15 cellular contexts compared by ENCODE assay signal in genomic region chr7:139727151-139727705, GRCh38. TPM values are rescaled to one million over a fixed set of nuclear protein-coding genes. Genes with fewer than 3 reads are reported as not detected.
A peak's percentile ranks its signal among the peaks of the same experiment; 100 is the strongest.
DNase-seq lines count a peak whose midpoint lies in the region; ATAC-seq, FAIRE-seq and TF ChIP-seq lines count a peak whose summit lies in the region.
"Had no signal": no experiment of that assay in that cellular context is flagged by ENCODE, and none has a peak within 500 bp of the region (broad histone marks: within the 10 kb centered on the region; RNA-seq: fewer than 3 reads in every experiment).

No MANE protein-coding gene starts in this region.

- in situ Hi-C loops in IMR-90 (cut with MboI; ENCODE audit: low sequenced_read_pairs) = no loop called here

- no peak overlapping the region for H4K5ac ChIP-seq in IMR-90 (ENCODE audit: low read depth, low read length)

- peak overlapping the region; percentile 18; the same call in 1 of the 2 replicates for H3K4ac ChIP-seq in IMR-90 (ENCODE audit: low read depth, low read length)

- no peak overlapping the region for H3K27ac ChIP-seq in CD4-positive, alpha-beta T cell (ENCODE audit: low read depth, low read length)
- H3K27ac ChIP-seq in IMR-90 (ENCODE audit: insufficient read depth, low read length) = 0 out of 2 replicates have a peak overlapping the region, but pooled peaks have one; percentile 30

- no peaks in the 10 kb centered on the region for H3K9me3 ChIP-seq in CD4-positive, alpha-beta T cell (ENCODE audit: control insufficient read depth, low read length)
- H3K9me3 ChIP-seq in IMR-90 (ENCODE audit: control insufficient read depth, insufficient read depth, low read length) = peaks cover 2% of the 10 kb centered on the region; the same call in 1 of the 2 replicates

- no peak overlapping the region for H2AFZ ChIP-seq in IMR-90 (replicated peaks; ENCODE audit: low read length, poor library complexity)

- CTCF ChIA-PET in CD4-positive, alpha-beta T cell (lab: Charles Lee) = no interaction called here
- CTCF ChIA-PET in IMR-90 (lab: Yijun Ruan, JAX) = no interaction called here

- no peak for ATAC-seq in CD4-positive, alpha-beta T cell (ENCODE audit: poor library complexity)
- ATAC-seq in IMR-90 (ENCODE audit: low read depth) = peak; percentile 13; the same call in 1 of the 2 replicates
- no peak for ATAC-seq in stimulated activated naive CD8-positive, alpha-beta T cell treated with anti-CD3 and anti-CD28 coated beads, Interleukin-15, amount 100 ng/mL, for 72 hours
- ATAC-seq: stimulated activated effector memory CD8-positive, alpha-beta T cell treated with anti-CD3 and anti-CD28 coated beads, Interleukin-12 subunit alpha, Interleukin-12 subunit beta, amount 100 ng/mL, for 72 hours had no signal

- no peak for TF ChIP-seq CTCF in CD4-positive, alpha-beta T cell (IDR thresholded peaks at IDR 0.05)
- TF ChIP-seq CTCF in IMR-90 (conservative IDR thresholded peaks at IDR 0.05; ENCODE audit: low read depth, low read length) (no peak), choroid plexus epithelial cell (conservative IDR thresholded peaks at IDR 0.05; ENCODE audit: low read depth, low read length) (no peak), neural crest cell (conservative IDR thresholded peaks at IDR 0.05) (no peak)

- no peak for DNase-seq in CD4-positive, alpha-beta T cell
- DNase-seq in IMR-90 (peak; percentile 69), choroid plexus epithelial cell (ENCODE audit: low read depth) (peak; percentile 60), neural crest cell (ENCODE audit: low read depth, low spot score) (no peak), frontal cortex (ENCODE audit: low spot score in 2 of 2) (no peak), Kasumi-1 (lab: John Stamatoyannopoulos, UW) (no peak), globus pallidus (ENCODE audit: low spot score) (no peak)
- DNase-seq in stimulated activated naive CD8-positive, alpha-beta T cell treated with anti-CD3 and anti-CD28 coated beads, Interleukin-15, amount 100 ng/mL, for 72 hours = no peak
- DNase-seq: activated T-cell treated with anti-CD3 and anti-CD28 coated beads, Interleukin-2, amount 50 U/mL, for 48 hours; effector CD4-positive, alpha-beta T cell; NCI-H510A treated with DMSO at 0.1 percent for 48 hours; small intestine; T1000 had no signal

- peak overlapping the region; percentile 22; the same call in 1 of the 2 replicates for H2BK20ac ChIP-seq in IMR-90 (ENCODE audit: low read depth, low read length)

- H3K4me2 ChIP-seq in IMR-90 (ENCODE audit: low read depth, low read length) = peak overlapping the region; percentile 16

- peaks cover 32 to 77% of the 10 kb centered on the region in 2 experiments for H3K79me1 ChIP-seq in IMR-90 (ENCODE audit: low read depth in 1 of 2, low read length in 2 of 2)

- H3K27ac Mint-ChIP-seq in CD4-positive, alpha-beta T cell = peak overlapping the region; percentile 46
- peak overlapping the region; percentile 74 for H3K27ac Mint-ChIP-seq in neural crest cell (ENCODE audit: unreplicated experiment)
- H3K27ac Mint-ChIP-seq in stimulated activated naive CD8-positive, alpha-beta T cell treated with anti-CD3 and anti-CD28 coated beads, Interleukin-15, amount 100 ng/mL, for 72 hours = peak overlapping the region in 1 of 2 donors; percentile 84
- H3K27ac Mint-ChIP-seq: stimulated activated effector memory CD8-positive, alpha-beta T cell treated with anti-CD3 and anti-CD28 coated beads, Interleukin-12 subunit alpha, Interleukin-12 subunit beta, amount 100 ng/mL, for 72 hours had no signal

- no CpG with 5 or more reads among the region's 3 CpGs for WGBS in IMR-90 (ENCODE audit: extremely low coverage in 2 of 2, insufficient read length in 1 of 2), 2 experiments

- no peak overlapping the region for H3K9ac ChIP-seq in IMR-90 (ENCODE audit: low read depth, low read length)

- peaks cover 83% of the 10 kb centered on the region for H4K20me1 ChIP-seq in IMR-90 (ENCODE audit: insufficient read depth, low read length)

- no peak overlapping the region for H2BK120ac ChIP-seq in IMR-90 (ENCODE audit: low read depth, low read length)

- H3K9me1 ChIP-seq in IMR-90 (ENCODE audit: insufficient read depth, low read length) = peaks cover 35% of the 10 kb centered on the region

- H2BK15ac ChIP-seq in IMR-90 (ENCODE audit: low read depth, low read length) = no peak overlapping the region

- intact Hi-C loops in CD4-positive, alpha-beta T cell (cut with DNase I, micrococcal nuclease) = loop anchor here in 1 of 2 experiments (5.0 kb wide), 1 partner anchor 80 kb away; no protein-coding TSS in a partner anchor
- intact Hi-C loops in IMR-90 (cut with micrococcal nuclease) = no loop called here

- H2AK9ac ChIP-seq in IMR-90 (replicated peaks; ENCODE audit: low read depth, low read length, poor library complexity) = no peak overlapping the region

- dilution Hi-C loops in IMR-90 (cut with HindIII; ENCODE audit: low sequenced_read_pairs, unreplicated experiment) = no loop called here

- no TSS peak for BruUV-seq in IMR-90 (replicated peaks; lab: Mats Ljungman, UMichigan)

- H3K36me3 Mint-ChIP-seq in CD4-positive, alpha-beta T cell (ENCODE audit: low read depth) = peaks cover 16% of the 10 kb centered on the region
- peaks cover 10% of the 10 kb centered on the region for H3K36me3 Mint-ChIP-seq in neural crest cell (ENCODE audit: low read depth)
- H3K36me3 Mint-ChIP-seq: stimulated activated effector memory CD8-positive, alpha-beta T cell treated with anti-CD3 and anti-CD28 coated beads, Interleukin-12 subunit alpha, Interleukin-12 subunit beta, amount 100 ng/mL, for 72 hours had no signal

- no peak for TF ChIP-seq RAD21 in IMR-90 (IDR thresholded peaks at IDR 0.05; ENCODE audit: low read length)

- H3K36me3 ChIP-seq in IMR-90 (ENCODE audit: control insufficient read depth, insufficient read depth, low read length) = peaks cover 22% of the 10 kb centered on the region

- POLR2A ChIA-PET in CD4-positive, alpha-beta T cell (lab: Charles Lee) = no interaction called here
- POLR2A ChIA-PET in IMR-90 (lab: Charles Lee; ENCODE audit: unreplicated experiment) = no interaction called here

- FAIRE-seq in frontal cortex (lab: Jason Lieb, UNC) = no peak
- FAIRE-seq: G401.6, small intestine had no signal

- no peaks in the 10 kb centered on the region for H3K27me3 Mint-ChIP-seq in CD4-positive, alpha-beta T cell
- no peaks in the 10 kb centered on the region for H3K27me3 Mint-ChIP-seq in neural crest cell (ENCODE audit: low read depth)
- H3K27me3 Mint-ChIP-seq in stimulated activated naive CD8-positive, alpha-beta T cell treated with anti-CD3 and anti-CD28 coated beads, Interleukin-15, amount 100 ng/mL, for 72 hours = no peaks in the 10 kb centered on the region

- no peak overlapping the region for H3K56ac ChIP-seq in IMR-90 (ENCODE audit: extremely low read depth, insufficient read depth, low read length)

- H3K4me3 Mint-ChIP-seq in CD4-positive, alpha-beta T cell = no peak overlapping the region
- no peak overlapping the region for H3K4me3 Mint-ChIP-seq in neural crest cell
- no peak overlapping the region for H3K4me3 Mint-ChIP-seq in stimulated activated naive CD8-positive, alpha-beta T cell treated with anti-CD3 and anti-CD28 coated beads, Interleukin-15, amount 100 ng/mL, for 72 hours
- H3K4me3 Mint-ChIP-seq: stimulated activated effector memory CD8-positive, alpha-beta T cell treated with anti-CD3 and anti-CD28 coated beads, Interleukin-12 subunit alpha, Interleukin-12 subunit beta, amount 100 ng/mL, for 72 hours had no signal

- no peak overlapping the region for H4K91ac ChIP-seq in IMR-90 (ENCODE audit: insufficient read depth, low read depth, low read length)

- peaks cover 40% of the 10 kb centered on the region for H3K4me1 ChIP-seq in IMR-90 (ENCODE audit: control insufficient read depth, insufficient read depth, low read length)

- no peaks in the 10 kb centered on the region for H3K9me3 Mint-ChIP-seq in CD4-positive, alpha-beta T cell
- no peaks in the 10 kb centered on the region for H3K9me3 Mint-ChIP-seq in neural crest cell
- no peaks in the 10 kb centered on the region for H3K9me3 Mint-ChIP-seq in stimulated activated naive CD8-positive, alpha-beta T cell treated with anti-CD3 and anti-CD28 coated beads, Interleukin-15, amount 100 ng/mL, for 72 hours
- H3K9me3 Mint-ChIP-seq: stimulated activated effector memory CD8-positive, alpha-beta T cell treated with anti-CD3 and anti-CD28 coated beads, Interleukin-12 subunit alpha, Interleukin-12 subunit beta, amount 100 ng/mL, for 72 hours had no signal

- H3K14ac ChIP-seq in IMR-90 (replicated peaks; ENCODE audit: low read depth, low read length) = peak overlapping the region; percentile 49; the same call in 1 of the 2 replicates

- H3K4me3 ChIP-seq in IMR-90 (ENCODE audit: insufficient read depth, low read depth, low read length) (no peak overlapping the region), choroid plexus epithelial cell (ENCODE audit: low read depth, low read length) (no peak overlapping the region)

- peaks cover 68% of the 10 kb centered on the region for H3K4me1 Mint-ChIP-seq in CD4-positive, alpha-beta T cell (ENCODE audit: low read depth)
- H3K4me1 Mint-ChIP-seq in neural crest cell = peaks cover 19% of the 10 kb centered on the region
- peaks cover 49% of the 10 kb centered on the region for H3K4me1 Mint-ChIP-seq in stimulated activated naive CD8-positive, alpha-beta T cell treated with anti-CD3 and anti-CD28 coated beads, Interleukin-15, amount 100 ng/mL, for 72 hours

- peak overlapping the region; percentile 2 for H2BK5ac ChIP-seq in IMR-90 (ENCODE audit: low read depth, low read length, poor library complexity, severe bottlenecking)

- peak overlapping the region; percentile 13; the same call in 1 of the 2 replicates for H3K18ac ChIP-seq in IMR-90 (ENCODE audit: low read depth, low read length)

- TF ChIP-seq POLR2A in IMR-90 (IDR thresholded peaks at IDR 0.05; ENCODE audit: low read depth, low read length) = no peak

- H2AK5ac ChIP-seq in IMR-90 (ENCODE audit: low read depth, low read length) = peak overlapping the region; percentile 55

- peak overlapping the region; percentile 63; the same call in 1 of the 2 replicates for H3K23ac ChIP-seq in IMR-90 (ENCODE audit: low read depth, low read length)

- H3K27me3 ChIP-seq in CD4-positive, alpha-beta T cell (ENCODE audit: control insufficient read depth, insufficient read depth, low read length) = no peaks in the 10 kb centered on the region
- H3K27me3 ChIP-seq in IMR-90 (ENCODE audit: control insufficient read depth, insufficient read depth, low read length) = no peaks in the 10 kb centered on the region

- 0 out of 4 replicates have a peak overlapping the region, but pooled peaks of 1 of the 2 experiments have one; percentile 28 for H4K8ac ChIP-seq in IMR-90 (ENCODE audit: low read depth in 2 of 2, low read length in 2 of 2)

TF ChIP-seq in IMR-90, 13 proteins besides CTCF, POLR2A, EP300 and RAD21 (continues in another document):
- no peak for TF ChIP-seq SMC3 (IDR thresholded peaks at IDR 0.05; ENCODE audit: low read depth, low read length)
- TF ChIP-seq CEBPB (IDR thresholded peaks at IDR 0.05; ENCODE audit: low read depth, low read length) = no peak
- TF ChIP-seq CHD1 (IDR thresholded peaks at IDR 0.05; ENCODE audit: low read depth, low read length) = no peak

RNA-seq across cellular contexts. Expression of gene HIPK2, which starts 50.6 kb away (rescaled TPM):
- total RNA-seq in CD4-positive, alpha-beta T cell = 10 to 100 TPM; 36.5 to 37.0 TPM
- total RNA-seq in IMR-90 (2012; rRNA removed) (21.7 and 22.0 TPM in 2 replicates), neural crest cell (61.5 and 67.3 TPM in 2 replicates), frontal cortex (10.2 TPM)
- polyA plus RNA-seq in IMR-90 (2012; rRNA removed) = 27.1 and 31.7 TPM in 2 replicates
- polyA plus RNA-seq in IMR-90 (2012; cell fraction: cytosol; rRNA removed) = 9.3 and 22.5 TPM in 2 replicates
- polyA plus RNA-seq in IMR-90 (2012; cell fraction: nucleus; rRNA removed; ENCODE audit: low replicate concordance) = 36.1 and 45.4 TPM in 2 replicates

Comparison
In these comparisons a context has a peak if more than half of its experiments do, and no peak if none do; other contexts are left out.
1. DNase-seq: peak in IMR-90 (single experiment) and choroid plexus epithelial cell (single experiment); none in CD4-positive, alpha-beta T cell (0 of 10), neural crest cell (single experiment), frontal cortex (0 of 2), Kasumi-1 (0 of 2), globus pallidus (single experiment) and stimulated activated naive CD8-positive, alpha-beta T cell treated with anti-CD3 and anti-CD28 coated beads, Interleukin-15, amount 100 ng/mL, for 72 hours (0 of 2).